ENCODE assay signal across 26 cellular contexts in genomic region chr16:25699069-25699468, GRCh38. TPM values are rescaled to one million over a fixed set of nuclear protein-coding genes. Genes with fewer than 3 reads are reported as not detected.
"Had no signal": no experiment of that assay in that cellular context is flagged by ENCODE, and none has a peak within 500 bp of the region (broad histone marks: within the 10 kb centered on the region; RNA-seq: fewer than 3 reads in every experiment).

No MANE protein-coding gene starts in this region.

- H3K27ac ChIP-seq: colonic mucosa, heart right ventricle, lower lobe of right lung, sigmoid colon, testis had no signal

- FAIRE-seq: bronchial epithelial cell, kidney, TTC549 had no signal

- H3K27me3 ChIP-seq: testis had no signal

- DNase-seq: activated CD4-positive, alpha-beta T cell treated with anti-CD3 and anti-CD28 coated beads for 1 hour; activated CD8-positive, alpha-beta memory T cell treated with anti-CD3 and anti-CD28 coated beads, Interleukin-2, amount 50 U/mL, for 4 hours; activated naive CD4-positive, alpha-beta T cell treated with Interleukin-2 at 50 U/mL for 16 hours; activated naive CD8-positive, alpha-beta T cell treated with anti-CD3 and anti-CD28 coated beads, Interleukin-2, amount 10 ng/mL, durations not matched to agents 7 days and 5 days; activated T-cell treated with anti-CD3 and anti-CD28 coated beads, Interleukin-2, amount 50 U/mL, for 24 hours; amniotic stem cell; colonic mucosa; endodermal cell; heart right ventricle; kidney; lower lobe of right lung; naive thymus-derived CD4-positive, alpha-beta T cell; occipital lobe; posterior cingulate gyrus; sigmoid colon; stimulated activated CD4-positive, alpha-beta T cell treated with anti-CD3 and anti-CD28 coated beads, Interleukin-15, amount 100 ng/mL, for 24 hours; stimulated activated CD8-positive, alpha-beta memory T cell treated with anti-CD3 and anti-CD28 coated beads, Interleukin-4, amount 100 ng/mL, for 48 hours; stimulated activated naive B cell treated with anti-CD40 and anti-IgM and Interleukin-4, amounts not matched to agents 10 μg/mL and 1 μg/mL and 100 μg/mL, for 72 hours; T-cell; testis had no signal

- ATAC-seq: heart right ventricle; lower lobe of right lung; naive thymus-derived CD4-positive, alpha-beta T cell; stimulated activated naive B cell treated with anti-CD40 and anti-IgM and Interleukin-4, amounts not matched to agents 10 μg/mL and 1 μg/mL and 100 μg/mL, for 72 hours; T-cell had no signal

- H3K4me1 ChIP-seq: colonic mucosa, heart right ventricle, lower lobe of right lung, sigmoid colon, testis had no signal

- H3K4me3 ChIP-seq: colonic mucosa, heart right ventricle, lower lobe of right lung, sigmoid colon, smooth muscle cell, testis had no signal

- H3K4me2 ChIP-seq: smooth muscle cell had no signal

- H3K9me3 ChIP-seq: colonic mucosa, heart right ventricle, lower lobe of right lung, testis had no signal

- H3K36me3 ChIP-seq: colonic mucosa, heart right ventricle, lower lobe of right lung, sigmoid colon had no signal

RNA-seq across cellular contexts. Expression of gene HS3ST4, which starts 7.3 kb away (rescaled TPM):
- total RNA-seq: activated naive CD8-positive, alpha-beta T cell treated with anti-CD3 and anti-CD28 coated beads, Interleukin-2, amount 10 ng/mL, durations not matched to agents 7 days and 5 days; bronchial epithelial cell; colonic mucosa; fibroblast of villous mesenchyme; heart right ventricle; kidney; mesenteric fat pad; naive thymus-derived CD4-positive, alpha-beta T cell; renal cortical epithelial cell; T-cell had no signal
- polyA plus RNA-seq: naive thymus-derived CD4-positive, alpha-beta T cell had no signal
